25 cellular contexts compared by ENCODE assay signal in genomic region chr18:51098082-51098481, GRCh38.
"Had no signal": no experiment of that assay in that cellular context is flagged by ENCODE, and none has a peak within 500 bp of the region (broad histone marks: within the 10 kb centered on the region; RNA-seq: fewer than 3 reads in every experiment).

No MANE protein-coding gene starts in this region.

- ATAC-seq: effector memory CD8-positive, alpha-beta T cell; foreskin keratinocyte; gastroesophageal sphincter; heart left ventricle; left lung; mucosa of descending colon; natural killer cell treated with Interleukin-12 subunit alpha and Interleukin-12 subunit beta and Interleukin-15 and Interleukin-18, amount 100 ng/mL, for 72 hours; stimulated activated memory B cell treated with anti-CD40 and anti-IgM and Interleukin-4, amounts not matched to agents 10 μg/mL and 1 μg/mL and 100 μg/mL, for 72 hours; stimulated activated naive CD8-positive, alpha-beta T cell treated with anti-CD3 and anti-CD28 coated beads, Interleukin-15, Interleukin-2, amounts not matched to agents 100 U/mL and 50 U/mL, for 24 hours; upper lobe of right lung had no signal

- H3K79me2 ChIP-seq: hepatocyte, parathyroid adenoma had no signal

- H3K27me3 ChIP-seq: foreskin keratinocyte, gastroesophageal sphincter, heart left ventricle, hepatocyte, left lung, neural progenitor cell, right atrium auricular region, spleen, tibial nerve, upper lobe of right lung, uterus had no signal

- H2AFZ ChIP-seq: hepatocyte, neural progenitor cell, parathyroid adenoma had no signal

- H3K4me1 ChIP-seq: foreskin keratinocyte, left lung, neural progenitor cell, parathyroid adenoma, right atrium auricular region, spleen, tibial nerve, upper lobe of right lung, uterus had no signal

- H3K36me3 ChIP-seq: gastroesophageal sphincter, heart left ventricle, left lung, neural progenitor cell, right atrium auricular region, spleen, thoracic aorta, tibial nerve, upper lobe of right lung, uterus had no signal

- H3K9me3 ChIP-seq: gastroesophageal sphincter, left lung, mucosa of descending colon, right atrium auricular region, thoracic aorta, upper lobe of right lung, uterus had no signal

- H3K4me2 ChIP-seq: hepatocyte, neural progenitor cell had no signal

- DNase-seq: effector memory CD8-positive, alpha-beta T cell; foreskin keratinocyte; heart left ventricle; kidney; left lung; mesenchymal stem cell; mucosa of descending colon; naive B cell; spleen; stimulated activated CD4-positive, alpha-beta T cell treated with anti-CD3 and anti-CD28 coated beads, Interleukin-4, amount 100 ng/mL, for 4 hours; stimulated activated naive CD8-positive, alpha-beta T cell treated with anti-CD3 and anti-CD28 coated beads, Interleukin-15, Interleukin-2, amounts not matched to agents 100 U/mL and 50 U/mL, for 24 hours; substantia nigra; upper lobe of right lung; uterus had no signal

- H3K9ac ChIP-seq: neural progenitor cell, parathyroid adenoma had no signal

- FAIRE-seq: kidney had no signal

- H3K4me3 ChIP-seq: coronary artery, gastroesophageal sphincter, heart left ventricle, hepatocyte, left lung, mucosa of descending colon, neural progenitor cell, right atrium auricular region, skin epidermis, spleen, thoracic aorta, tibial nerve, upper lobe of right lung, uterus had no signal

- H3K27ac ChIP-seq: coronary artery, foreskin keratinocyte, gastroesophageal sphincter, hepatocyte, left lung, neural progenitor cell, parathyroid adenoma, right atrium auricular region, skin epidermis, spleen, thoracic aorta, tibial nerve, upper lobe of right lung, uterus had no signal
